ENCODE assay signal across 16 cellular contexts in genomic region chr3:128313936-128314335, GRCh38.
DNase-seq lines count a peak whose midpoint lies in the region; ATAC-seq and TF ChIP-seq lines count a peak whose summit lies in the region.
"Had no signal": no experiment of that assay in that cellular context is flagged by ENCODE, and none has a peak within 500 bp of the region (broad histone marks: within the 10 kb centered on the region; RNA-seq: fewer than 3 reads in every experiment).

No MANE protein-coding gene starts in this region.

- POLR2A ChIA-PET in activated CD8-positive, alpha-beta T cell treated with anti-CD3 and anti-CD28 coated beads, Interleukin-2, amount 10 ng/mL, durations not matched to agents 7 days and 5 days (lab: Charles Lee), result no interaction called here
- POLR2A ChIA-PET in activated CD8-positive, alpha-beta T cell treated with anti-CD3 and anti-CD28 coated beads for 36 hours (lab: Charles Lee), result no interaction called here
- POLR2A ChIA-PET in CD8-positive, alpha-beta T cell (lab: Charles Lee), result no interaction called here
- POLR2A ChIA-PET in naive thymus-derived CD8-positive, alpha-beta T cell (lab: Charles Lee), result no interaction called here

- no peak for ATAC-seq in activated CD8-positive, alpha-beta T cell treated with anti-CD3 and anti-CD28 coated beads, Interleukin-2, amount 10 ng/mL, durations not matched to agents 7 days and 5 days
- no peak for ATAC-seq in activated CD8-positive, alpha-beta T cell treated with anti-CD3 and anti-CD28 coated beads for 36 hours
- no peak for ATAC-seq in CD8-positive, alpha-beta T cell
- no peak for ATAC-seq in naive thymus-derived CD8-positive, alpha-beta T cell
- ATAC-seq: Panc1 had no signal

- intact Hi-C loops in activated CD8-positive, alpha-beta T cell treated with anti-CD3 and anti-CD28 coated beads for 36 hours (cut with micrococcal nuclease), result no loop called here
- intact Hi-C loops in CD8-positive, alpha-beta T cell (cut with DNase I, micrococcal nuclease), result no loop called here

- no peak overlapping the region for H3K4me3 Mint-ChIP-seq in activated CD8-positive, alpha-beta T cell treated with anti-CD3 and anti-CD28 coated beads, Interleukin-2, amount 10 ng/mL, durations not matched to agents 7 days and 5 days
- H3K4me3 Mint-ChIP-seq in activated CD8-positive, alpha-beta T cell treated with anti-CD3 and anti-CD28 coated beads for 36 hours, result no peak overlapping the region
- H3K4me3 Mint-ChIP-seq in CD8-positive, alpha-beta T cell, result no peak overlapping the region
- peak overlapping the region in 4 of 10 donors; percentile 19 to 63 (median 34) for H3K4me3 Mint-ChIP-seq in naive thymus-derived CD8-positive, alpha-beta T cell
- H3K4me3 Mint-ChIP-seq: IgD-negative memory B cell had no signal

- in situ Hi-C loops in HAP-1 (cut with MboI; ENCODE audit: low sequenced_read_pairs), result no loop called here

- no peaks in the 10 kb centered on the region for H3K27me3 ChIP-seq in CD8-positive, alpha-beta T cell (ENCODE audit: insufficient read depth, low read length)
- H3K27me3 ChIP-seq in HAP-1 (ENCODE audit: low read depth), result no peaks in the 10 kb centered on the region
- H3K27me3 ChIP-seq: BE2C had no signal

- H3K36me3 ChIP-seq in CD8-positive, alpha-beta T cell (ENCODE audit: insufficient read depth, low read length), result no peaks in the 10 kb centered on the region
- H3K36me3 ChIP-seq in HAP-1 (replicated peaks), result no peaks in the 10 kb centered on the region
- H3K36me3 ChIP-seq: BE2C had no signal

- no peak overlapping the region for H3K4me3 ChIP-seq in CD8-positive, alpha-beta T cell (ENCODE audit: low read depth, low read length)
- H3K4me3 ChIP-seq in HAP-1, result no peak overlapping the region

- H3K27me3 Mint-ChIP-seq in activated CD8-positive, alpha-beta T cell treated with anti-CD3 and anti-CD28 coated beads, Interleukin-2, amount 10 ng/mL, durations not matched to agents 7 days and 5 days (ENCODE audit: low read depth), result no peaks in the 10 kb centered on the region
- no peaks in the 10 kb centered on the region for H3K27me3 Mint-ChIP-seq in activated CD8-positive, alpha-beta T cell treated with anti-CD3 and anti-CD28 coated beads for 36 hours
- no peaks in the 10 kb centered on the region for H3K27me3 Mint-ChIP-seq in CD8-positive, alpha-beta T cell (ENCODE audit: low read depth)
- H3K27me3 Mint-ChIP-seq in naive thymus-derived CD8-positive, alpha-beta T cell, result no peaks in the 10 kb centered on the region
- H3K27me3 Mint-ChIP-seq: IgD-negative memory B cell had no signal

- H3K4me1 Mint-ChIP-seq in activated CD8-positive, alpha-beta T cell treated with anti-CD3 and anti-CD28 coated beads, Interleukin-2, amount 10 ng/mL, durations not matched to agents 7 days and 5 days (ENCODE audit: low read depth), result peaks cover 18% of the 10 kb centered on the region
- peaks cover 51% of the 10 kb centered on the region for H3K4me1 Mint-ChIP-seq in activated CD8-positive, alpha-beta T cell treated with anti-CD3 and anti-CD28 coated beads for 36 hours (ENCODE audit: low read depth)
- peaks cover 72% of the 10 kb centered on the region for H3K4me1 Mint-ChIP-seq in CD8-positive, alpha-beta T cell (ENCODE audit: low read depth)
- H3K4me1 Mint-ChIP-seq in naive thymus-derived CD8-positive, alpha-beta T cell, result peaks cover 36 to 78% (median 64%) of the 10 kb centered on the region in 4 donors

- H3K27ac Mint-ChIP-seq in activated CD8-positive, alpha-beta T cell treated with anti-CD3 and anti-CD28 coated beads, Interleukin-2, amount 10 ng/mL, durations not matched to agents 7 days and 5 days, result no peak overlapping the region
- H3K27ac Mint-ChIP-seq in activated CD8-positive, alpha-beta T cell treated with anti-CD3 and anti-CD28 coated beads for 36 hours, result no peak overlapping the region
- H3K27ac Mint-ChIP-seq in CD8-positive, alpha-beta T cell, result peak overlapping the region; percentile 74
- peak overlapping the region in 9 of 10 donors; percentile 15 to 87 (median 70) for H3K27ac Mint-ChIP-seq in naive thymus-derived CD8-positive, alpha-beta T cell
- H3K27ac Mint-ChIP-seq: IgD-negative memory B cell had no signal

- no peak for TF ChIP-seq CTCF in activated CD8-positive, alpha-beta T cell treated with anti-CD3 and anti-CD28 coated beads for 36 hours (IDR thresholded peaks at IDR 0.05)
- no peak for TF ChIP-seq CTCF in CD8-positive, alpha-beta T cell (IDR thresholded peaks at IDR 0.05)

- H3K9me3 Mint-ChIP-seq in activated CD8-positive, alpha-beta T cell treated with anti-CD3 and anti-CD28 coated beads, Interleukin-2, amount 10 ng/mL, durations not matched to agents 7 days and 5 days (ENCODE audit: insufficient read depth), result no peaks in the 10 kb centered on the region
- no peaks in the 10 kb centered on the region for H3K9me3 Mint-ChIP-seq in activated CD8-positive, alpha-beta T cell treated with anti-CD3 and anti-CD28 coated beads for 36 hours
- H3K9me3 Mint-ChIP-seq in CD8-positive, alpha-beta T cell, result no peaks in the 10 kb centered on the region
- H3K9me3 Mint-ChIP-seq in naive thymus-derived CD8-positive, alpha-beta T cell, result no peaks in the 10 kb centered on the region
- H3K9me3 Mint-ChIP-seq: IgD-negative memory B cell had no signal

- no peak for TF ChIP-seq POLR2A in erythroblast (IDR thresholded peaks at IDR 0.05; ENCODE audit: low read length)

- H3K27ac ChIP-seq in CD8-positive, alpha-beta T cell (ENCODE audit: low read depth, low read length), result no peak overlapping the region

- H3K9me3 ChIP-seq in CD8-positive, alpha-beta T cell (ENCODE audit: low read length), result no peaks in the 10 kb centered on the region
- no peaks in the 10 kb centered on the region for H3K9me3 ChIP-seq in HAP-1
- H3K9me3 ChIP-seq: BE2C had no signal

- DNase-seq in activated CD8-positive, alpha-beta T cell treated with anti-CD3 and anti-CD28 coated beads, Interleukin-2, amount 10 ng/mL, durations not matched to agents 7 days and 5 days, result peak; percentile 8
- no peak for DNase-seq in activated CD8-positive, alpha-beta T cell treated with anti-CD3 and anti-CD28 coated beads for 36 hours
- DNase-seq in CD8-positive, alpha-beta T cell, result peak in 1 of 7 experiments; percentile 32
- DNase-seq in LHCN-M2 (ENCODE audit: low read depth), result peak; percentile 41
- peak in 2 of 10 donors; percentile 7 to 11 for DNase-seq in naive thymus-derived CD8-positive, alpha-beta T cell
- DNase-seq in erythroblast (lab: John Stamatoyannopoulos, UW), result no peak
- DNase-seq in HAP-1 (ENCODE audit: low spot score in 2 of 2), result no peak
- DNase-seq: BE2C, GF-D8, NCI-H1048, NCI-H1694, NCI-H2107, NCI-H774, SHP77 treated with DMSO at 0.1 percent for 48 hours had no signal

- CTCF ChIA-PET in activated CD8-positive, alpha-beta T cell treated with anti-CD3 and anti-CD28 coated beads, Interleukin-2, amount 10 ng/mL, durations not matched to agents 7 days and 5 days (lab: Charles Lee), result interaction anchor here (1.1 kb wide), 1 partner anchor 8 kb away, joined by 5 read pairs; no protein-coding TSS in a partner anchor
- CTCF ChIA-PET in activated CD8-positive, alpha-beta T cell treated with anti-CD3 and anti-CD28 coated beads for 36 hours (lab: Charles Lee), result no interaction called here
- CTCF ChIA-PET in CD8-positive, alpha-beta T cell (lab: Charles Lee), result interaction anchor here (0.6 to 3.4 kb wide), 2 partner anchors 7 to 87 kb away, joined by 3 to 20 read pairs; no protein-coding TSS in a partner anchor

- peaks cover 2% of the 10 kb centered on the region for H3K36me3 Mint-ChIP-seq in activated CD8-positive, alpha-beta T cell treated with anti-CD3 and anti-CD28 coated beads, Interleukin-2, amount 10 ng/mL, durations not matched to agents 7 days and 5 days (ENCODE audit: low read depth)
- H3K36me3 Mint-ChIP-seq in activated CD8-positive, alpha-beta T cell treated with anti-CD3 and anti-CD28 coated beads for 36 hours (ENCODE audit: low read depth), result peaks cover 13% of the 10 kb centered on the region
- peaks cover 22% of the 10 kb centered on the region for H3K36me3 Mint-ChIP-seq in CD8-positive, alpha-beta T cell
- peaks cover 0 to 17% (median 7%) of the 10 kb centered on the region in 3 donors for H3K36me3 Mint-ChIP-seq in naive thymus-derived CD8-positive, alpha-beta T cell

- H3K4me1 ChIP-seq in CD8-positive, alpha-beta T cell (ENCODE audit: insufficient read depth, low read length), result peaks cover 67% of the 10 kb centered on the region
- no peaks in the 10 kb centered on the region for H3K4me1 ChIP-seq in HAP-1

Comparison
In these comparisons a context has a peak if more than half of its experiments do, and no peak if none do; other contexts are left out.
1. DNase-seq: peak in activated CD8-positive, alpha-beta T cell treated with anti-CD3 and anti-CD28 coated beads, Interleukin-2, amount 10 ng/mL, durations not matched to agents 7 days and 5 days (single experiment) and LHCN-M2 (single experiment); none in activated CD8-positive, alpha-beta T cell treated with anti-CD3 and anti-CD28 coated beads for 36 hours (single experiment), erythroblast (0 of 2) and HAP-1 (0 of 2).
2. H3K27ac Mint-ChIP-seq: peak in CD8-positive, alpha-beta T cell (single experiment) and naive thymus-derived CD8-positive, alpha-beta T cell (9 of 10); none in activated CD8-positive, alpha-beta T cell treated with anti-CD3 and anti-CD28 coated beads, Interleukin-2, amount 10 ng/mL, durations not matched to agents 7 days and 5 days (single experiment) and activated CD8-positive, alpha-beta T cell treated with anti-CD3 and anti-CD28 coated beads for 36 hours (single experiment).